ENCODE assay signal across 28 cellular contexts in genomic region chr1:180369061-180369460, GRCh38.
"Had no signal": no experiment of that assay in that cellular context is flagged by ENCODE, and none has a peak within 500 bp of the region (broad histone marks: within the 10 kb centered on the region; RNA-seq: fewer than 3 reads in every experiment).

No MANE protein-coding gene starts in this region.

- FAIRE-seq: small intestine had no signal

- ATAC-seq: natural killer cell; psoas muscle; right cardiac atrium; right lobe of liver; stimulated activated effector memory CD8-positive, alpha-beta T cell treated with anti-CD3 and anti-CD28 coated beads, Interleukin-12 subunit alpha, Interleukin-12 subunit beta, amount 100 ng/mL, for 72 hours; stimulated activated naive B cell treated with anti-CD40 and anti-IgM and Interleukin-4, amounts not matched to agents 10 μg/mL and 1 μg/mL and 100 μg/mL, for 72 hours; upper lobe of right lung had no signal

- H2AFZ ChIP-seq: neural progenitor cell, parathyroid adenoma had no signal

- H3K27ac Mint-ChIP-seq: natural killer cell; nephron; neural progenitor cell; progenitor cell of endocrine pancreas; stimulated activated effector memory CD8-positive, alpha-beta T cell treated with anti-CD3 and anti-CD28 coated beads, Interleukin-12 subunit alpha, Interleukin-12 subunit beta, amount 100 ng/mL, for 72 hours; stimulated activated naive B cell treated with anti-CD40 and anti-IgM and Interleukin-4, amounts not matched to agents 10 μg/mL and 1 μg/mL and 100 μg/mL, for 72 hours; stimulated activated naive CD8-positive, alpha-beta T cell treated with anti-CD3 and anti-CD28 coated beads, Interleukin-15, Interleukin-2, amounts not matched to agents 100 ng/mL and 50 ng/mL, for 24 hours; type B pancreatic cell had no signal

- H3K27ac ChIP-seq: neural progenitor cell, ovary, parathyroid adenoma, psoas muscle, right lobe of liver, sigmoid colon, stomach, thoracic aorta, thyroid gland, tibial nerve, upper lobe of right lung, uterus had no signal

- DNase-seq: natural killer cell; occipital lobe; ovary; posterior cingulate gyrus; psoas muscle; right cardiac atrium; right lobe of liver; sigmoid colon; small intestine; stimulated activated CD4-positive, alpha-beta T cell treated with anti-CD3 and anti-CD28 coated beads, Interleukin-15, amount 100 ng/mL, for 24 hours; stimulated activated CD4-positive, alpha-beta T cell treated with anti-CD3 and anti-CD28 coated beads, Interleukin-2, amount 100 ng/mL, for 24 hours; stimulated activated CD4-positive, alpha-beta T cell treated with anti-CD3 and anti-CD28 coated beads, Interleukin-2, amount 100 ng/mL, for 48 hours; stimulated activated CD4-positive, alpha-beta T cell treated with anti-CD3 and anti-CD28 coated beads, Interleukin-4, amount 100 ng/mL, for 24 hours; stimulated activated naive B cell treated with anti-CD40 and anti-IgM and Interleukin-4, amounts not matched to agents 10 μg/mL and 1 μg/mL and 100 μg/mL, for 72 hours; stimulated activated naive CD4-positive, alpha-beta T cell treated with Interleukin-2 at 50 U/mL for 16 hours; stomach; thyroid gland; upper lobe of right lung; uterus had no signal

- H3K79me2 ChIP-seq: parathyroid adenoma had no signal

- H3K4me2 ChIP-seq: neural progenitor cell had no signal

- H3K27me3 ChIP-seq: neural progenitor cell, ovary, right lobe of liver, sigmoid colon, stomach, thyroid gland, tibial nerve, upper lobe of right lung, uterus had no signal

- H3K9me3 Mint-ChIP-seq: natural killer cell; nephron; neural progenitor cell; stimulated activated effector memory CD8-positive, alpha-beta T cell treated with anti-CD3 and anti-CD28 coated beads, Interleukin-12 subunit alpha, Interleukin-12 subunit beta, amount 100 ng/mL, for 72 hours; type B pancreatic cell had no signal

- H3K4me3 Mint-ChIP-seq: natural killer cell; nephron; neural progenitor cell; stimulated activated effector memory CD8-positive, alpha-beta T cell treated with anti-CD3 and anti-CD28 coated beads, Interleukin-12 subunit alpha, Interleukin-12 subunit beta, amount 100 ng/mL, for 72 hours; stimulated activated naive B cell treated with anti-CD40 and anti-IgM and Interleukin-4, amounts not matched to agents 10 μg/mL and 1 μg/mL and 100 μg/mL, for 72 hours; stimulated activated naive CD8-positive, alpha-beta T cell treated with anti-CD3 and anti-CD28 coated beads, Interleukin-15, Interleukin-2, amounts not matched to agents 100 ng/mL and 50 ng/mL, for 24 hours; type B pancreatic cell had no signal

- H3K36me3 ChIP-seq: neural progenitor cell, ovary, right lobe of liver, sigmoid colon, stomach, thoracic aorta, thyroid gland, tibial nerve, upper lobe of right lung, uterus had no signal

- H3K9ac ChIP-seq: neural progenitor cell, parathyroid adenoma had no signal

- H3K27me3 Mint-ChIP-seq: progenitor cell of endocrine pancreas; stimulated activated naive B cell treated with anti-CD40 and anti-IgM and Interleukin-4, amounts not matched to agents 10 μg/mL and 1 μg/mL and 100 μg/mL, for 72 hours; stimulated activated naive CD8-positive, alpha-beta T cell treated with anti-CD3 and anti-CD28 coated beads, Interleukin-15, Interleukin-2, amounts not matched to agents 100 ng/mL and 50 ng/mL, for 24 hours; type B pancreatic cell had no signal

- H3K4me1 ChIP-seq: parathyroid adenoma, psoas muscle, right lobe of liver, stomach, thyroid gland, tibial nerve, upper lobe of right lung, uterus had no signal

- H3K36me3 Mint-ChIP-seq: natural killer cell; neural progenitor cell; stimulated activated effector memory CD8-positive, alpha-beta T cell treated with anti-CD3 and anti-CD28 coated beads, Interleukin-12 subunit alpha, Interleukin-12 subunit beta, amount 100 ng/mL, for 72 hours had no signal

- H3K4me3 ChIP-seq: neural progenitor cell, ovary, psoas muscle, right lobe of liver, sigmoid colon, stomach, thoracic aorta, thyroid gland, tibial nerve, upper lobe of right lung, uterus had no signal

- H3K9me3 ChIP-seq: ovary, psoas muscle, right lobe of liver, sigmoid colon, stomach, thoracic aorta, thyroid gland, tibial nerve, upper lobe of right lung, uterus had no signal

- H3K4me1 Mint-ChIP-seq: neural progenitor cell; stimulated activated effector memory CD8-positive, alpha-beta T cell treated with anti-CD3 and anti-CD28 coated beads, Interleukin-12 subunit alpha, Interleukin-12 subunit beta, amount 100 ng/mL, for 72 hours; stimulated activated naive B cell treated with anti-CD40 and anti-IgM and Interleukin-4, amounts not matched to agents 10 μg/mL and 1 μg/mL and 100 μg/mL, for 72 hours had no signal
